Comparison of ENCODE assay signal across 21 cellular contexts in the genomic region with DNA sequence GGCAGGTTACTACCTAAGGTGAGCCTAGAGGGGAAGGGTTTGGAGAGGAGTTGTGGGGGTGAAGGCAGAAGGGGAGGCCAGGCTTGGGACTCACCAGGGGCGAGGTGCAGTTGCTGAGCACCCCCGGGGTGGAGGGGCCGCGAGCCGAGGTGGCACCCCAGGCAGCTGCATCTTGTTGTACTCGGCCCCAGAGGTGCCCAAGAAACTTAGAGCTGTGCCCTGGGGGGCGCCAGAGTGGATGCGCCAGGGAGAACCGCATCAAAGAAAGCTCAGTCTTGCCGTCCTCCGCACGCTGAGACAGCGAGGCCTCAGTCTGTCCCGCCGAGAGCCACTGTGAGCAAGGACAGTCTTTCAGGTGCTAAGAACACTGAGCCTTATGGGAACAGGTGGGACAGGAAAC. TPM values are rescaled to one million over a fixed set of nuclear protein-coding genes. Genes with fewer than 3 reads are reported as not detected.
DNase-seq lines count a peak whose midpoint lies in the region; ATAC-seq and TF ChIP-seq lines count a peak whose summit lies in the region.
"Had no signal": no experiment of that assay in that cellular context is flagged by ENCODE, and none has a peak within 500 bp of the region (broad histone marks: within the 10 kb centered on the region; RNA-seq: fewer than 3 reads in every experiment).

No MANE protein-coding gene starts in this region.

- no peak for DNase-seq in activated naive CD4-positive, alpha-beta T cell treated with anti-CD3 and anti-CD28 coated beads, Interleukin-2, amount 10 ng/mL, durations not matched to agents 7 days and 5 days
- no peak for DNase-seq in activated naive CD4-positive, alpha-beta T cell treated with anti-CD3 and anti-CD28 coated beads, Interleukin-2, amount 50 U/mL, for 72 hours (ENCODE audit: low spot score in 2 of 2)
- DNase-seq in effector memory CD4-positive, alpha-beta T cell = no peak
- no peak for DNase-seq in spleen
- no peak for DNase-seq in NOMO-1 (lab: John Stamatoyannopoulos, UW; ENCODE audit: unreplicated experiment in 2 of 2)
- no peak for DNase-seq in ecto neural progenitor cell (ENCODE audit: low spot score)
- DNase-seq: activated gamma-delta T cell; gastrocnemius medialis; H7; left colon; MM.1S; NK-92 treated with Interleukin-12 subunit alpha and Interleukin-12 subunit beta, amount 100 ng/mL, for 24 hours; retina; RPMI8226; stimulated activated CD4-positive, alpha-beta T cell treated with anti-CD3 and anti-CD28 coated beads, Interleukin-12 subunit alpha, Interleukin-12 subunit beta, amount 100 ng/mL, for 4 hours; upper lobe of right lung had no signal

- H3K36me3 Mint-ChIP-seq in activated naive CD4-positive, alpha-beta T cell treated with anti-CD3 and anti-CD28 coated beads, Interleukin-2, amount 10 ng/mL, durations not matched to agents 7 days and 5 days = peaks cover 21% of the 10 kb centered on the region
- H3K36me3 Mint-ChIP-seq in activated naive CD4-positive, alpha-beta T cell treated with anti-CD3 and anti-CD28 coated beads, Interleukin-2, amount 50 U/mL, for 72 hours = peaks cover 10 to 20% of the 10 kb centered on the region in 2 donors
- H3K36me3 Mint-ChIP-seq in stimulated activated memory B cell treated with anti-CD40 and anti-IgM and Interleukin-4, amounts not matched to agents 10 μg/mL and 1 μg/mL and 100 μg/mL, for 72 hours = no peaks in the 10 kb centered on the region

- peaks cover 79% of the 10 kb centered on the region for H3K4me1 Mint-ChIP-seq in activated naive CD4-positive, alpha-beta T cell treated with anti-CD3 and anti-CD28 coated beads, Interleukin-2, amount 10 ng/mL, durations not matched to agents 7 days and 5 days
- peaks cover 50% of the 10 kb centered on the region for H3K4me1 Mint-ChIP-seq in stimulated activated memory B cell treated with anti-CD40 and anti-IgM and Interleukin-4, amounts not matched to agents 10 μg/mL and 1 μg/mL and 100 μg/mL, for 72 hours

- peak overlapping the region; percentile 68 for H3K27ac Mint-ChIP-seq in activated naive CD4-positive, alpha-beta T cell treated with anti-CD3 and anti-CD28 coated beads, Interleukin-2, amount 10 ng/mL, durations not matched to agents 7 days and 5 days
- H3K27ac Mint-ChIP-seq in activated naive CD4-positive, alpha-beta T cell treated with anti-CD3 and anti-CD28 coated beads, Interleukin-2, amount 50 U/mL, for 72 hours = no peak overlapping the region
- peak overlapping the region; percentile 9 for H3K27ac Mint-ChIP-seq in stimulated activated memory B cell treated with anti-CD40 and anti-IgM and Interleukin-4, amounts not matched to agents 10 μg/mL and 1 μg/mL and 100 μg/mL, for 72 hours
- H3K27ac Mint-ChIP-seq: mesothelial cell of epicardium had no signal

- H3K27me3 ChIP-seq in OCI-LY1 (ENCODE audit: insufficient read depth, low read length) (peaks cover 11% of the 10 kb centered on the region; the same call in 1 of the 2 replicates), spleen (replicated peaks in 1 of 7) (peaks cover 0 to 64% (median 25%) of the 10 kb centered on the region in 7 donors)
- peaks cover 2% of the 10 kb centered on the region for H3K27me3 ChIP-seq in effector memory CD4-positive, alpha-beta T cell (replicated peaks; ENCODE audit: control insufficient read depth, insufficient read depth, low read length, poor library complexity, severe bottlenecking)

- H3K36me3 ChIP-seq in OCI-LY1 (ENCODE audit: insufficient read depth, low read length) (no peaks in the 10 kb centered on the region), spleen (peaks cover 0 to 30% (median 0%) of the 10 kb centered on the region in 6 donors)
- H3K36me3 ChIP-seq in effector memory CD4-positive, alpha-beta T cell (ENCODE audit: control insufficient read depth, insufficient read depth, low read length) = no peaks in the 10 kb centered on the region
- H3K36me3 ChIP-seq: gastrocnemius medialis, upper lobe of right lung had no signal

- no peaks in the 10 kb centered on the region for H3K9me2 ChIP-seq in OCI-LY1 (ENCODE audit: low read depth, low read length)

- no peak overlapping the region for H3K4me2 ChIP-seq in OCI-LY1 (ENCODE audit: low read length)

- H2AFZ ChIP-seq in OCI-LY1 (ENCODE audit: low read length) = no peak overlapping the region

- no peak overlapping the region for H3K9ac ChIP-seq in OCI-LY1 (ENCODE audit: low read length)

- H3F3A ChIP-seq in OCI-LY1 (ENCODE audit: insufficient read depth, low read length) = no peaks in the 10 kb centered on the region

- ATAC-seq in activated naive CD4-positive, alpha-beta T cell treated with anti-CD3 and anti-CD28 coated beads, Interleukin-2, amount 50 U/mL, for 72 hours = no peak
- ATAC-seq in stimulated activated memory B cell treated with anti-CD40 and anti-IgM and Interleukin-4, amounts not matched to agents 10 μg/mL and 1 μg/mL and 100 μg/mL, for 72 hours = no peak
- ATAC-seq: gastrocnemius medialis, left colon had no signal

- H3K27me3 Mint-ChIP-seq in activated naive CD4-positive, alpha-beta T cell treated with anti-CD3 and anti-CD28 coated beads, Interleukin-2, amount 10 ng/mL, durations not matched to agents 7 days and 5 days = peaks cover 47% of the 10 kb centered on the region
- peaks cover 37% of the 10 kb centered on the region for H3K27me3 Mint-ChIP-seq in stimulated activated memory B cell treated with anti-CD40 and anti-IgM and Interleukin-4, amounts not matched to agents 10 μg/mL and 1 μg/mL and 100 μg/mL, for 72 hours

- TF ChIP-seq CTCF in OCI-LY1 (IDR thresholded peaks at IDR 0.05; ENCODE audit: low read length) (peak; percentile 18; the same call in 1 of the 2 replicates), spleen (IDR thresholded peaks at IDR 0.05 in 8 of 11, conservative IDR thresholded peaks at IDR 0.05 in 3 of 11) (no peak)

- peak in 1 of 3 donors; percentile 3 for TF ChIP-seq POLR2A in spleen (IDR thresholded peaks at IDR 0.05)

- H3K4me1 ChIP-seq in OCI-LY1 (ENCODE audit: insufficient read depth, low read length, severe bottlenecking) = peaks cover 27% of the 10 kb centered on the region
- peaks cover 64% of the 10 kb centered on the region for H3K4me1 ChIP-seq in effector memory CD4-positive, alpha-beta T cell (ENCODE audit: control insufficient read depth, insufficient read depth, low read length, poor library complexity, severe bottlenecking)
- H3K4me1 ChIP-seq in spleen = peaks cover 31 to 77% (median 61%) of the 10 kb centered on the region in 6 donors

- 77 to 87% (median 81%) methylated on average over 15 of the region's 15 CpGs for WGBS in spleen, 5 donors

- H3K9me3 ChIP-seq in OCI-LY1 (ENCODE audit: low read length) (no peaks in the 10 kb centered on the region), spleen (no peaks in the 10 kb centered on the region)
- H3K9me3 ChIP-seq in effector memory CD4-positive, alpha-beta T cell (ENCODE audit: control insufficient read depth, low read length) = no peaks in the 10 kb centered on the region
- H3K9me3 ChIP-seq: gastrocnemius medialis, upper lobe of right lung had no signal

- H3K27ac ChIP-seq in OCI-LY1 (ENCODE audit: low read depth, low read length, poor library complexity, severe bottlenecking) = no peak overlapping the region
- peak overlapping the region; percentile 1 for H3K27ac ChIP-seq in effector memory CD4-positive, alpha-beta T cell (ENCODE audit: insufficient read depth, low read length, poor library complexity, severe bottlenecking)
- H3K27ac ChIP-seq in spleen = peak overlapping the region in 3 of 8 donors; percentile 14 to 45 (median 37)
- H3K27ac ChIP-seq: coronary artery, epithelial cell of prostate, gastrocnemius medialis, upper lobe of right lung had no signal

- intact Hi-C loops in spleen (cut with DNase I; ENCODE audit: low total_unique reads) = no loop called here

- peak overlapping the region; percentile 74 for H3K4me3 Mint-ChIP-seq in activated naive CD4-positive, alpha-beta T cell treated with anti-CD3 and anti-CD28 coated beads, Interleukin-2, amount 10 ng/mL, durations not matched to agents 7 days and 5 days
- no peak overlapping the region for H3K4me3 Mint-ChIP-seq in stimulated activated memory B cell treated with anti-CD40 and anti-IgM and Interleukin-4, amounts not matched to agents 10 μg/mL and 1 μg/mL and 100 μg/mL, for 72 hours

- no peaks in the 10 kb centered on the region for H3K9me3 Mint-ChIP-seq in activated naive CD4-positive, alpha-beta T cell treated with anti-CD3 and anti-CD28 coated beads, Interleukin-2, amount 10 ng/mL, durations not matched to agents 7 days and 5 days
- H3K9me3 Mint-ChIP-seq in activated naive CD4-positive, alpha-beta T cell treated with anti-CD3 and anti-CD28 coated beads, Interleukin-2, amount 50 U/mL, for 72 hours = no peaks in the 10 kb centered on the region
- no peaks in the 10 kb centered on the region for H3K9me3 Mint-ChIP-seq in stimulated activated memory B cell treated with anti-CD40 and anti-IgM and Interleukin-4, amounts not matched to agents 10 μg/mL and 1 μg/mL and 100 μg/mL, for 72 hours
- H3K9me3 Mint-ChIP-seq: mesothelial cell of epicardium had no signal

- no peaks in the 10 kb centered on the region for H3K79me2 ChIP-seq in OCI-LY1 (ENCODE audit: insufficient read depth, low read length)

- H3K4me3 ChIP-seq in OCI-LY1 (ENCODE audit: low read depth, low read length, poor library complexity, severe bottlenecking) = no peak overlapping the region
- H3K4me3 ChIP-seq in effector memory CD4-positive, alpha-beta T cell (ENCODE audit: insufficient read depth, low read depth, low read length, poor library complexity, severe bottlenecking) = no peak overlapping the region
- H3K4me3 ChIP-seq in spleen = no peak overlapping the region
- H3K4me3 ChIP-seq: coronary artery, upper lobe of right lung had no signal

- H4K20me1 ChIP-seq in OCI-LY1 (ENCODE audit: insufficient read depth, low read length) = no peaks in the 10 kb centered on the region

- CTCF ChIA-PET in activated naive CD4-positive, alpha-beta T cell treated with anti-CD3 and anti-CD28 coated beads, Interleukin-2, amount 10 ng/mL, durations not matched to agents 7 days and 5 days (lab: Charles Lee) = interaction anchor here (1.1 to 4.6 kb wide), 7 partner anchors 8 to 56 kb away, joined by 3 to 47 read pairs (median 10); partner anchors contain the start of gene ABCB8

RNA-seq across cellular contexts. Expression of gene ATG9B, which starts 7.4 kb away (rescaled TPM):
- 10 to 100 TPM in 1 of 2 donors, 1 to 10 TPM in 1; 1.1 to 14.9 TPM for total RNA-seq in activated naive CD4-positive, alpha-beta T cell treated with anti-CD3 and anti-CD28 coated beads, Interleukin-2, amount 50 U/mL, for 72 hours
- 1 to 10 TPM in 6 of 7 donors, under 1 TPM in 1; 0.66 to 3.8 (median 2.8) TPM for total RNA-seq in spleen
- polyA plus RNA-seq in spleen = 1 to 10 TPM; 1.8 to 3.7 (median 1.9) TPM

RNA-seq across cellular contexts. Expression of gene ABCB8, which starts 11.3 kb away (rescaled TPM):
- 10 to 100 TPM; 42.6 to 78.3 TPM for total RNA-seq in activated naive CD4-positive, alpha-beta T cell treated with anti-CD3 and anti-CD28 coated beads, Interleukin-2, amount 50 U/mL, for 72 hours
- total RNA-seq in spleen = 10 to 100 TPM; 22.5 to 42.6 (median 29.1) TPM
- polyA plus RNA-seq in spleen = 10 to 100 TPM; 12.9 to 21.1 (median 17.2) TPM

RNA-seq across cellular contexts. Expression of gene NOS3, which starts 26.1 kb away (rescaled TPM):
- total RNA-seq in activated naive CD4-positive, alpha-beta T cell treated with anti-CD3 and anti-CD28 coated beads, Interleukin-2, amount 50 U/mL, for 72 hours = 10 to 100 TPM in 1 of 2 donors, 1 to 10 TPM in 1; 1.8 to 12.7 TPM
- total RNA-seq in spleen = 100 to 1,000 TPM; 106 to 455 (median 187) TPM
- 10 to 100 TPM; 11.9 to 81.1 (median 28.4) TPM for polyA plus RNA-seq in spleen

RNA-seq across cellular contexts. Expression of gene ASIC3, which starts 31.4 kb away (rescaled TPM):
- total RNA-seq in activated naive CD4-positive, alpha-beta T cell treated with anti-CD3 and anti-CD28 coated beads, Interleukin-2, amount 50 U/mL, for 72 hours = 10 to 100 TPM in 1 of 2 donors, 1 to 10 TPM in 1; 7.6 to 19.7 TPM
- total RNA-seq in spleen = 1 to 10 TPM; 1.5 to 5.0 (median 2.9) TPM
- polyA plus RNA-seq in spleen = 1 to 10 TPM; 1.1 to 3.7 (median 2.6) TPM

RNA-seq across cellular contexts. Expression of gene KCNH2, which starts 38.8 kb away (rescaled TPM):
- under 1 TPM; 0.41 to 0.72 TPM for total RNA-seq in activated naive CD4-positive, alpha-beta T cell treated with anti-CD3 and anti-CD28 coated beads, Interleukin-2, amount 50 U/mL, for 72 hours
- total RNA-seq in spleen = 1 to 10 TPM; 1.6 to 5.1 (median 2.8) TPM
- polyA plus RNA-seq in spleen = 1 to 10 TPM in 2 of 3 donors, under 1 TPM in 1; 0.67 to 2.5 (median 1.3) TPM

Comparison
In these comparisons a context has a peak if more than half of its experiments do, and no peak if none do; other contexts are left out.
1. H3K27ac Mint-ChIP-seq: peak in activated naive CD4-positive, alpha-beta T cell treated with anti-CD3 and anti-CD28 coated beads, Interleukin-2, amount 10 ng/mL, durations not matched to agents 7 days and 5 days (single experiment) and stimulated activated memory B cell treated with anti-CD40 and anti-IgM and Interleukin-4, amounts not matched to agents 10 μg/mL and 1 μg/mL and 100 μg/mL, for 72 hours (single experiment); none in activated naive CD4-positive, alpha-beta T cell treated with anti-CD3 and anti-CD28 coated beads, Interleukin-2, amount 50 U/mL, for 72 hours (0 of 2).
2. RNA of gene NOS3, which starts 26.1 kb away (total RNA-seq): 106 to 455 TPM in spleen; 1.8 to 12.7 TPM in activated naive CD4-positive, alpha-beta T cell treated with anti-CD3 and anti-CD28 coated beads, Interleukin-2, amount 50 U/mL, for 72 hours; every median in the first group is over 4 times any median in the second.